ENCODE assay signal across 39 cellular contexts in the genomic region with DNA sequence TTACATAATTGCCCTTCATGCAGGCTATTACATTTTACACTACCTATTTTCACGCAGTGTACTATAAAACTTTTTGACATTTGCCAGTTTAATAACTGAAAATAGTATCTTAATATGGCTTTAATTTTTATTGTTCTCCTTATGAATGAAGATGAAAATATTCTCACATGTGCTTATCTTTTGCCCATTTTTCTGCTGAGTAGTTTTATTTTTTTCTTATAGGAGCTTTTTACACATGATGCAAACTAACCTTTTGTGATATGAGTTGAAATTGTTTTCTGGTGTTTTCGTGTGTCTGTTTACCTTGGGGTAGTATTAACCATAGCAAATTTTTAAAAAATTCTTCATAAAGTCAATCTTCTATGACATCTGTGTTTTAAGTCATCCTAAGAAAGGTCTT. TPM values are rescaled to one million over a fixed set of nuclear protein-coding genes. Genes with fewer than 3 reads are reported as not detected.
"Had no signal": no experiment of that assay in that cellular context is flagged by ENCODE, and none has a peak within 500 bp of the region (broad histone marks: within the 10 kb centered on the region; RNA-seq: fewer than 3 reads in every experiment).

No MANE protein-coding gene starts in this region.

- DNase-seq: Karpas-422, Kasumi-1, MG63, MM.1S, MV-4-11, NCI-H1048, NCI-H1092, NCI-H1092 treated with DMSO at 0.1 percent for 48 hours, NCI-H1105, NCI-H1105 treated with DMSO at 0.1 percent for 48 hours, NCI-H1417, NCI-H1417 treated with DMSO at 0.1 percent for 48 hours, NCI-H1436, NCI-H1436 treated with DMSO at 0.1 percent for 48 hours, NCI-H146, NCI-H1694, NCI-H1694 treated with DMSO at 0.1 percent for 48 hours, NCI-H187, NCI-H187 treated with DMSO at 0.1 percent for 48 hours, NCI-H1930, NCI-H2029, NCI-H2029 treated with DMSO at 0.1 percent for 48 hours, NCI-H2081, NCI-H2081 treated with DMSO at 0.1 percent for 48 hours, NCI-H2107, NCI-H2171, NCI-H2171 treated with DMSO at 0.1 percent for 48 hours, NCI-H2227 treated with DMSO at 0.1 percent for 48 hours, NCI-H226, NCI-H345, NCI-H446, NCI-H446 treated with DMSO at 0.1 percent for 48 hours, NCI-H510A, NCI-H510A treated with DMSO at 0.1 percent for 48 hours, NCI-H524 had no signal

- H3K4me3 ChIP-seq: MG63 had no signal

- H3K9me3 ChIP-seq: MG63 had no signal

- H3K36me3 ChIP-seq: MG63 had no signal

- H3K27me3 ChIP-seq: MG63 had no signal

RNA-seq across cellular contexts. Expression of a gene that starts 26.3 kb away (rescaled TPM):
- total RNA-seq: LHCN-M2, M059J, MCF 10A, NCI-H460 had no signal

RNA-seq across cellular contexts. Expression of a gene that starts 38.5 kb away (rescaled TPM):
- total RNA-seq: M059J, MCF 10A had no signal

RNA-seq across cellular contexts. Expression of a gene that starts 51.5 kb away (rescaled TPM):
- total RNA-seq: LHCN-M2, M059J, MCF 10A, NCI-H460 had no signal
